9 cellular contexts compared by ENCODE assay signal in the genomic region with DNA sequence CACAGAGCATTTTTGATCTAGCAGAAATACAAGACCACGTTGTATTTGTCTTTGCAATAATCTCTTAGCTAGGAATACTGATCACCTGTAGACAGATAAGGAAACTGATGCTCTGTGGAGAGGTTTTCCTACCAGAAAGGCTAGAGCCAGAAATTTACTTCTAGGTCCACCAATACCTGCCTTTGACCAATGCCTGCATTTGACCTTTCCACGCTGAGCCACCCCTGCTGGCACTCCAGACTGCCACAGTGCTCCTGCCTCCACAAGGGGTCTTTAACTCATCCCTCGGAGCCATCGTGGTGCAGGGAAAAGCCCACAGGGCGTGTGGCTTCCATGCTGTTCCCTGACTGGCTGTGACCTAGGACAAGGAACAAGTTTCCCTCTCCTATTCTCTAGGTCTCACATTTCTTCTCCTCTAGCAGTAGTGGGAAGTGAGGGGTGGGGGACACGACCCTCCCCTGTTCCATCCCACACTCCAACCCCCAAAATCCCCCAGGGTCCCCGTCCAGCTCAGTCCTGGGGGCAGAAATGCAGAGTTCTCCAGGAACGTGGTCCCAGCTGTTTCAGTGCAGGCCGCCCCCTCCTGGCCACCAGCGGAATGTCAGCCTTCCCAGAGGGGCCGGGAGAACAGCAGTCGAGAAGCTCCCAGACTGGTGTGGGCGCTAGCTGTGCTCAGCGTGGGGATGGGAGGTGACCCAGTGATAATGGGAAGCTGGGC. TPM values are rescaled to one million over a fixed set of nuclear protein-coding genes. Genes with fewer than 3 reads are reported as not detected.
DNase-seq lines count a peak whose midpoint lies in the region; ATAC-seq and TF ChIP-seq lines count a peak whose summit lies in the region.
"Had no signal": no experiment of that assay in that cellular context is flagged by ENCODE, and none has a peak within 500 bp of the region (broad histone marks: within the 10 kb centered on the region; RNA-seq: fewer than 3 reads in every experiment).

No MANE protein-coding gene starts in this region.

- TF ChIP-seq CTCF in foreskin fibroblast (IDR thresholded peaks at IDR 0.05; ENCODE audit: low read depth, low read length) = peak; percentile 96

- in situ Hi-C loops in Caki2 (cut with HindIII; ENCODE audit: low pct_unique_long_range_greater_than_20kb, low sequenced_read_pairs) = no loop called here

- DNase-seq in Caki2 (ENCODE audit: low read depth) (peak; percentile 34), RKO (ENCODE audit: low spot score) (peak; percentile 35), foreskin fibroblast (peak in 1 of 2 donors; percentile 81), nucleus accumbens (lab: John Stamatoyannopoulos, UW) (peak in 51 of 56 donors; percentile 25 to 90 (median 70)), NCI-H1048 (lab: John Stamatoyannopoulos, UW) (no peak)
- peak; percentile 43 for DNase-seq in activated T-helper 9 cell treated with anti-CD3 and anti-CD28 coated beads, Interleukin-2, amount 50 U/mL, for 16 hours (ENCODE audit: low read depth)

- no peaks in the 10 kb centered on the region for H3K9me3 ChIP-seq in subcutaneous abdominal adipose tissue (ENCODE audit: control insufficient read depth in 5 of 5, low read length in 5 of 5)

- peak overlapping the region in 1 of 5 donors; percentile 8 for H3K9ac ChIP-seq in subcutaneous abdominal adipose tissue (ENCODE audit: low read length in 5 of 5)

- peak overlapping the region; percentile 46 for H3K27ac ChIP-seq in subcutaneous abdominal adipose tissue (ENCODE audit: low read depth, low read length)

- H3K36me3 ChIP-seq in subcutaneous abdominal adipose tissue (ENCODE audit: control insufficient read depth in 5 of 5, insufficient read depth in 5 of 5, low read length in 5 of 5) = no peaks in the 10 kb centered on the region

- H3K4me3 ChIP-seq in foreskin fibroblast (ENCODE audit: low read depth in 1 of 2, low read length in 2 of 2) = no peak overlapping the region
- no peak overlapping the region for H3K4me3 ChIP-seq in subcutaneous abdominal adipose tissue (ENCODE audit: low read depth in 1 of 5, low read length in 5 of 5)

- H3K27me3 ChIP-seq in subcutaneous abdominal adipose tissue (ENCODE audit: control insufficient read depth in 5 of 5, insufficient read depth in 4 of 5, low read length in 5 of 5) = peaks cover 0 to 17% (median 9%) of the 10 kb centered on the region in 5 donors

- peak; percentile 59 for ATAC-seq in HG02798 (IDR thresholded peaks at IDR 0.05; ENCODE audit: poor library complexity, unreplicated experiment)

- H3K4me1 ChIP-seq in subcutaneous abdominal adipose tissue (ENCODE audit: control insufficient read depth in 5 of 5, insufficient read depth in 5 of 5, low read length in 5 of 5) = peaks cover 19 to 69% (median 67%) of the 10 kb centered on the region in 5 donors

RNA-seq across cellular contexts. Expression of gene ELN, which starts 1.4 kb away (rescaled TPM):
- 0.27 TPM in 1 of 2 replicates, not detected in the other for total RNA-seq in Caki2 (2014; rRNA removed; shearing (Covaris generic); ENCODE audit: low replicate concordance)
- total RNA-seq: T-helper 1 cell treated with Interleukin-12 subunit alpha and Interleukin-12 subunit beta and Interleukin-4 antibody, amounts not matched to agents 30 ng/mL and 1 ng/mL, for 36 hours had no signal

RNA-seq across cellular contexts. Expression of gene LIMK1, which starts 57.0 kb away (rescaled TPM):
- 50.7 and 54.0 TPM in 2 replicates for total RNA-seq in Caki2 (2014; rRNA removed; shearing (Covaris generic); ENCODE audit: low replicate concordance)
